17 cellular contexts compared by ENCODE assay signal in the genomic region with DNA sequence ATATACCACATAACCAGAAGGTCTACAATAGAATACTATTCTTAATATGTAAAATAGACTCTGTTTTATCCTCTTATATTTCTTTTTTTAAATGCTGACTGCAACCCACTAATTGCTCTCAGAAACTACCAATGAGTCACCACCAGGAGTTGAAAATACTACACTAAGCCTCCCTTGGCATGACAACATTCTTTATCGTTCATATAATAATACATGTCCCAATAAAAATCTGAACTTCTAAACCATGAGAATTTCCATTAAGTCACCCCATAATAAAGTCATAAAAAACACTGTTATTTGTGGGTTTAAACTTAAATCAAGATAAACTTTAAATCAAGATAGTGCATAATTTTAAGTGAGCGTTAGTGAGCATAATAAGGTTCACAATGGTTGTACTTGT. TPM values are rescaled to one million over a fixed set of nuclear protein-coding genes. Genes with fewer than 3 reads are reported as not detected.
A peak's percentile ranks its signal among the peaks of the same experiment; 100 is the strongest.
DNase-seq lines count a peak whose midpoint lies in the region; ATAC-seq and TF ChIP-seq lines count a peak whose summit lies in the region.
"Had no signal": no experiment of that assay in that cellular context is flagged by ENCODE, and none has a peak within 500 bp of the region (broad histone marks: within the 10 kb centered on the region; RNA-seq: fewer than 3 reads in every experiment).

No MANE protein-coding gene starts in this region.

- peaks cover 34% of the 10 kb centered on the region for H3K79me2 ChIP-seq in osteoblast (ENCODE audit: insufficient read depth, low read length)

- in situ Hi-C loops in Caki2 (cut with HindIII; ENCODE audit: low pct_unique_long_range_greater_than_20kb, low sequenced_read_pairs), result no loop called here

- H2AFZ ChIP-seq in osteoblast (ENCODE audit: low read length), result no peak overlapping the region
- H2AFZ ChIP-seq: PC-9 had no signal

- H3K36me3 ChIP-seq in osteoblast (ENCODE audit: insufficient read depth, low read length), result peaks cover 7% of the 10 kb centered on the region
- no peaks in the 10 kb centered on the region for H3K36me3 ChIP-seq in effector memory CD4-positive, alpha-beta T cell (ENCODE audit: control insufficient read depth, insufficient read depth, low read length)
- H3K36me3 ChIP-seq: prostate gland had no signal

- no peak overlapping the region for H3K4me3 ChIP-seq in osteoblast (ENCODE audit: insufficient read depth, low read length)
- no peak overlapping the region for H3K4me3 ChIP-seq in effector memory CD4-positive, alpha-beta T cell (ENCODE audit: insufficient read depth, low read depth, low read length, poor library complexity, severe bottlenecking)
- H3K4me3 ChIP-seq: adrenal gland, dorsolateral prefrontal cortex, PC-9, prostate gland, upper lobe of left lung had no signal

- H3K9me3 ChIP-seq in osteoblast (ENCODE audit: low read depth, low read length), result no peaks in the 10 kb centered on the region
- H3K9me3 ChIP-seq in effector memory CD4-positive, alpha-beta T cell (ENCODE audit: control insufficient read depth, low read length), result no peaks in the 10 kb centered on the region
- H3K9me3 ChIP-seq: adrenal gland, prostate gland, upper lobe of left lung had no signal

- H3K4me1 ChIP-seq in osteoblast (ENCODE audit: insufficient read depth, low read length), result peaks cover 11% of the 10 kb centered on the region
- peaks cover 3% of the 10 kb centered on the region for H3K4me1 ChIP-seq in effector memory CD4-positive, alpha-beta T cell (ENCODE audit: control insufficient read depth, insufficient read depth, low read length, poor library complexity, severe bottlenecking)
- H3K4me1 ChIP-seq: prostate gland had no signal

- DNase-seq in Caki2 (ENCODE audit: low read depth) (peak; percentile 22), LHCN-M2 (ENCODE audit: low read depth) (peak; percentile 55), dermis blood vessel endothelial cell (peak; percentile 11), osteoblast (ENCODE audit: insufficient read length, low spot score, missing footprints) (peak; percentile 90), DMS153 treated with DMSO at 0.1 percent for 48 hours (lab: John Stamatoyannopoulos, UW; ENCODE audit: unreplicated experiment) (no peak)
- no peak for DNase-seq in stimulated activated CD4-positive, alpha-beta T cell treated with anti-CD3 and anti-CD28 coated beads, Interleukin-4, amount 100 ng/mL, for 24 hours
- no peak for DNase-seq in effector memory CD4-positive, alpha-beta T cell
- DNase-seq: activated CD4-positive, alpha-beta T cell treated with anti-CD3 and anti-CD28 coated beads for 1 hour; adrenal gland; dorsolateral prefrontal cortex; KG1; NCI-H187 treated with DMSO at 0.1 percent for 48 hours; NCI-H510A treated with DMSO at 0.1 percent for 48 hours; PC-9; upper lobe of left lung had no signal

- ATAC-seq in GM21367 (IDR thresholded peaks at IDR 0.05; ENCODE audit: unreplicated experiment), result no peak

- peak overlapping the region; percentile 54 for H3K27ac ChIP-seq in osteoblast (ENCODE audit: low read depth, low read length)
- no peak overlapping the region for H3K27ac ChIP-seq in effector memory CD4-positive, alpha-beta T cell (ENCODE audit: insufficient read depth, low read length, poor library complexity, severe bottlenecking)
- H3K27ac ChIP-seq: adrenal gland, dorsolateral prefrontal cortex, PC-9, prostate gland, upper lobe of left lung had no signal

- no peak overlapping the region for H3K4me2 ChIP-seq in osteoblast (ENCODE audit: insufficient read depth, low read length)
- H3K4me2 ChIP-seq: PC-9 had no signal

- TF ChIP-seq CTCF in osteoblast (IDR thresholded peaks at IDR 0.05; ENCODE audit: extremely low read depth, low read depth, low read length), result no peak

- H3K27me3 ChIP-seq in osteoblast (ENCODE audit: insufficient read depth, low read length), result no peaks in the 10 kb centered on the region
- no peaks in the 10 kb centered on the region for H3K27me3 ChIP-seq in effector memory CD4-positive, alpha-beta T cell (replicated peaks; ENCODE audit: control insufficient read depth, insufficient read depth, low read length, poor library complexity, severe bottlenecking)
- H3K27me3 ChIP-seq: adrenal gland, dorsolateral prefrontal cortex, upper lobe of left lung had no signal

- H4K20me1 ChIP-seq in osteoblast (ENCODE audit: insufficient read depth, low read length), result peaks cover 3% of the 10 kb centered on the region

RNA-seq across cellular contexts. Expression of a gene that starts 4.2 kb away (rescaled TPM):
- total RNA-seq in Caki2 (2014; rRNA removed; shearing (Covaris generic); ENCODE audit: low replicate concordance), result 29.9 and 33.9 TPM in 2 replicates
- 13.7 and 13.8 TPM in 2 replicates for total RNA-seq in LHCN-M2 (2014; rRNA removed)
- 3.0 TPM for polyA plus RNA-seq in LHCN-M2 (2012)
- total RNA-seq in dermis blood vessel endothelial cell, result 19.8 and 23.3 TPM in 2 replicates
- total RNA-seq in osteoblast, result 16.6 and 18.9 TPM in 2 replicates

Comparison
In these comparisons a context has a peak if more than half of its experiments do, and no peak if none do; other contexts are left out.
1. DNase-seq: peak in Caki2 (single experiment), LHCN-M2 (single experiment), dermis blood vessel endothelial cell (single experiment) and osteoblast (single experiment); none in stimulated activated CD4-positive, alpha-beta T cell treated with anti-CD3 and anti-CD28 coated beads, Interleukin-4, amount 100 ng/mL, for 24 hours (single experiment), effector memory CD4-positive, alpha-beta T cell (0 of 3) and DMS153 treated with DMSO at 0.1 percent for 48 hours (single experiment).